1 cellular context compared by ENCODE assay signal in genomic region chr20:31740656-31741323, GRCh38.
TF ChIP-seq lines count a peak whose summit lies in the region.

No MANE protein-coding gene starts in this region.

TF ChIP-seq in GM23338, 12 proteins besides CTCF, POLR2A, EP300 and RAD21 (continued from another document):
- TF ChIP-seq POLR2AphosphoS5 (IDR thresholded peaks at IDR 0.05; ENCODE audit: low read depth) (no peak), ZNF331 (CRISPR knock-in tag; IDR thresholded peaks at IDR 0.05; ENCODE audit: low read depth) (no peak), ZNF114 (CRISPR knock-in tag; IDR thresholded peaks at IDR 0.05) (no peak), STAT1 (IDR thresholded peaks at IDR 0.05; ENCODE audit: unreplicated experiment) (no peak), NANOG (IDR thresholded peaks at IDR 0.05; ENCODE audit: borderline replicate concordance) (no peak), CREB1 (CRISPR knock-in tag; IDR thresholded peaks at IDR 0.05; ENCODE audit: low read depth) (no peak), EZH2 (IDR thresholded peaks at IDR 0.05; ENCODE audit: low read depth, unreplicated experiment) (no peak), EZH2phosphoT487 (IDR thresholded peaks at IDR 0.05; ENCODE audit: unreplicated experiment) (no peak)
TF ChIP-seq in GM23338: peak in this region for 0.
